Comparison of ENCODE assay signal across 1 cellular context in genomic region chr13:33318744-33319143, GRCh38.
A peak's percentile ranks its signal among the peaks of the same experiment; 100 is the strongest.
TF ChIP-seq lines count a peak whose summit lies in the region.

No MANE protein-coding gene starts in this region.

TF ChIP-seq in HEK293, 187 proteins besides CTCF, POLR2A, EP300 and RAD21 (continued from another document):
- TF ChIP-seq ZNF561 (tag by site-specific recombination; IDR thresholded peaks at IDR 0.05; ENCODE audit: borderline replicate concordance) = no peak
- no peak for TF ChIP-seq ZNF548 (tag by site-specific recombination; IDR thresholded peaks at IDR 0.05)
- no peak for TF ChIP-seq PRDM1 (tag by site-specific recombination; IDR thresholded peaks at IDR 0.05)
- TF ChIP-seq ZNF837 (tag by site-specific recombination; IDR thresholded peaks at IDR 0.05) = no peak
- no peak for TF ChIP-seq ZBTB6 (tag by site-specific recombination; IDR thresholded peaks at IDR 0.05)
- no peak for TF ChIP-seq ZNF791 (tag by site-specific recombination; IDR thresholded peaks at IDR 0.05)
- TF ChIP-seq SCRT2 (tag by site-specific recombination; IDR thresholded peaks at IDR 0.05) = peak; percentile 66
- TF ChIP-seq KLF7 (tag by site-specific recombination; IDR thresholded peaks at IDR 0.05; ENCODE audit: borderline replicate concordance) = no peak
- no peak for TF ChIP-seq ZBTB20 (tag by site-specific recombination; IDR thresholded peaks at IDR 0.05)
- no peak for TF ChIP-seq INSM2 (tag by site-specific recombination; IDR thresholded peaks at IDR 0.05)
- no peak for TF ChIP-seq ZNF2 (tag by site-specific recombination; IDR thresholded peaks at IDR 0.05)
- no peak for TF ChIP-seq ZNF433 (tag by site-specific recombination; IDR thresholded peaks at IDR 0.05; ENCODE audit: low read depth)
- TF ChIP-seq PBX3 (CRISPR knock-in tag; IDR thresholded peaks at IDR 0.05) = no peak
- no peak for TF ChIP-seq ZNF398 (tag by site-specific recombination; IDR thresholded peaks at IDR 0.05)
- TF ChIP-seq RBAK (tag by site-specific recombination; IDR thresholded peaks at IDR 0.05) = no peak
